In the genomic region with DNA sequence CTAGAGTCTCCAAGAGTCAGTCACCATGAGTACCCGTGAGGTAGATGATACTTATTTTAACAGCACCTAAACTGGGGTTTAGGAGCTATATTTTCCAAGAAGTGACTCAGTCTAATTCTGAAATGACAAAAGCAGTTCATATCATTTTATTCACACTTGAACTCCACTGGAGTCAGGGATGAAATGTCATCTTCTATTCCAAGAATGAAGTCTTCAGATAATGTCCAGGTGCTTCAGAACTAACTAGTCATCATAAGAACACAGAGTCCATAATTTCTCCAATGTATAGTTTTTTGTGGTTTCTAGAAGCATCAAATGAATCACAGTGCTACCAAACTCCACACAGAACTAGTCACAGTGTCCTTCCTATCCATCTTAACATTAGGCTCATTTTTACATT, we compare ENCODE assay signal across 23 cellular contexts. TPM values are rescaled to one million over a fixed set of nuclear protein-coding genes. Genes with fewer than 3 reads are reported as not detected.
A peak's percentile ranks its signal among the peaks of the same experiment; 100 is the strongest.
DNase-seq lines count a peak whose midpoint lies in the region; ATAC-seq, FAIRE-seq and TF ChIP-seq lines count a peak whose summit lies in the region.
"Had no signal": no experiment of that assay in that cellular context is flagged by ENCODE, and none has a peak within 500 bp of the region (broad histone marks: within the 10 kb centered on the region; RNA-seq: fewer than 3 reads in every experiment).

No MANE protein-coding gene starts in this region.

- H3K79me2 ChIP-seq in GM12878 (ENCODE audit: control insufficient read depth, insufficient read depth, low read length), result peaks cover 81% of the 10 kb centered on the region

- no peak overlapping the region for H3K9ac ChIP-seq in GM12878 (ENCODE audit: control insufficient read depth, insufficient read depth, low read length)
- H3K9ac ChIP-seq: GM23248, KMS-11 had no signal

- no peaks in the 10 kb centered on the region for H3K27me3 ChIP-seq in GM12878 (replicated peaks in 1 of 2; ENCODE audit: control insufficient read depth in 2 of 2, insufficient read depth in 2 of 2, low read length in 1 of 2)
- H3K27me3 ChIP-seq: Peyer's patch had no signal

- peaks cover 0 to 1% of the 10 kb centered on the region in 2 experiments; a peak in 1 of 4 replicates for H3K36me3 ChIP-seq in GM12878 (ENCODE audit: control insufficient read depth in 2 of 2, insufficient read depth in 2 of 2, low read length in 1 of 2)
- H3K36me3 ChIP-seq: Peyer's patch had no signal

- H3K9me3 Mint-ChIP-seq in activated naive CD4-positive, alpha-beta T cell treated with anti-CD3 and anti-CD28 coated beads, Interleukin-2, amount 50 U/mL, for 72 hours, result no peaks in the 10 kb centered on the region
- H3K9me3 Mint-ChIP-seq: CD8-positive, alpha-beta memory T cell had no signal

- TF ChIP-seq POLR2A in GM12878 (IDR thresholded peaks at IDR 0.05; ENCODE audit: low read depth, low read length), result no peak
- no peak for TF ChIP-seq POLR2A in lower leg skin (IDR thresholded peaks at IDR 0.05)

- RAD21 ChIA-PET in GM12878 (lab: Charles Lee; ENCODE audit: unreplicated experiment), result no interaction called here

- no peak for DNase-seq in activated naive CD4-positive, alpha-beta T cell treated with anti-CD3 and anti-CD28 coated beads, Interleukin-2, amount 50 U/mL, for 72 hours (ENCODE audit: low spot score in 2 of 2)
- DNase-seq in activated naive CD4-positive, alpha-beta T cell treated with Interleukin-2 at 50 U/mL for 16 hours, result no peak
- no peak for DNase-seq in GM12878 (ENCODE audit: low read depth, low spot score)
- DNase-seq in stimulated activated naive CD8-positive, alpha-beta T cell treated with anti-CD3 and anti-CD28 coated beads, Interleukin-15, Interleukin-2, amounts not matched to agents 100 U/mL and 50 U/mL, for 24 hours, result no peak
- no peak for DNase-seq in occipital lobe (lab: John Stamatoyannopoulos, UW)
- no peak for DNase-seq in lower leg skin (ENCODE audit: low spot score in 2 of 2)
- DNase-seq in head of caudate nucleus, result no peak
- DNase-seq: ACHN; C1 segment of cervical spinal cord; CD8-positive, alpha-beta memory T cell; GM23248; HCEC 1CT; MV-4-11; NCI-H1417; NCI-H187; NCI-H2107; NCI-H510A; NCI-H748 treated with DMSO at 0.1 percent for 48 hours; NK-92 treated with Interleukin-12 subunit alpha and Interleukin-12 subunit beta, amount 100 ng/mL, for 24 hours; Peyer's patch had no signal

- peak; percentile 71 to 94 for ATAC-seq in activated naive CD4-positive, alpha-beta T cell treated with anti-CD3 and anti-CD28 coated beads, Interleukin-2, amount 50 U/mL, for 72 hours
- ATAC-seq in HG02885 (IDR thresholded peaks at IDR 0.05; ENCODE audit: poor library complexity, unreplicated experiment) (peak; percentile 47), GM12878 (peak; percentile 42)
- peak; percentile 59 for ATAC-seq in stimulated activated naive CD8-positive, alpha-beta T cell treated with anti-CD3 and anti-CD28 coated beads, Interleukin-15, Interleukin-2, amounts not matched to agents 100 U/mL and 50 U/mL, for 24 hours
- ATAC-seq: Right ventricle myocardium inferior had no signal

- TF ChIP-seq EP300 in GM12878 (IDR thresholded peaks at IDR 0.05; ENCODE audit: borderline replicate concordance in 1 of 2, control insufficient read depth in 1 of 2, low read depth in 2 of 2, low read length in 2 of 2), result no peak

- BruUV-seq in GM12878 (replicated peaks; lab: Mats Ljungman, UMichigan), result no TSS peak

- H3K27ac Mint-ChIP-seq in activated naive CD4-positive, alpha-beta T cell treated with anti-CD3 and anti-CD28 coated beads, Interleukin-2, amount 50 U/mL, for 72 hours, result peak overlapping the region in 1 of 2 donors; percentile 68
- H3K27ac Mint-ChIP-seq: CD8-positive, alpha-beta memory T cell had no signal

- SMC1A ChIA-PET in GM12878 (lab: Charles Lee; ENCODE audit: uncharacterized antibody, unreplicated experiment), result no interaction called here

- WGBS in GM12878 (ENCODE audit: insufficient coverage, insufficient replicate concordance, low lambda C conversion rate, missing lambda C conversion rate), result 25% methylated on average over 1 of the region's 1 CpG
- 87 to 88% methylated on average over 1 of the region's 1 CpG for WGBS in lower leg skin, 2 donors

- in situ Hi-C loops in GM12878 (cut with MboI), result loop anchor here (5.0 kb wide), 1 partner anchor 50 kb away; no protein-coding TSS in a partner anchor

- intact Hi-C loops in GM12878 (cut with micrococcal nuclease; ENCODE audit: unreplicated experiment) (no loop called here), lower leg skin (cut with DNase I; ENCODE audit: low total_unique reads) (no loop called here), head of caudate nucleus (cut with DNase I) (no loop called here)

- H2AFZ ChIP-seq in GM12878 (ENCODE audit: control insufficient read depth, low read depth, low read length), result no peak overlapping the region
- H2AFZ ChIP-seq: GM23248 had no signal

- POLR2A ChIA-PET in GM12878 (lab: Charles Lee), result no interaction called here

- H3K4me1 ChIP-seq in GM12878 (ENCODE audit: control insufficient read depth, insufficient read depth, low read length), result no peaks in the 10 kb centered on the region
- H3K4me1 ChIP-seq: Peyer's patch had no signal

- H3K4me2 ChIP-seq in GM12878 (ENCODE audit: control insufficient read depth, insufficient read depth), result no peak overlapping the region
- H3K4me2 ChIP-seq: KMS-11 had no signal

- CTCF ChIA-PET in GM12878 (lab: Yijun Ruan, JAX), result interaction anchor here (0.6 to 7.0 kb wide), 2 partner anchors 9 to 64 kb away, joined by 5 to 32 read pairs; a partner anchor contains a TSS

- no peak for TF ChIP-seq RAD21 in GM12878 (IDR thresholded peaks at IDR 0.05; ENCODE audit: insufficient read depth, low read depth, low read length)

- H3K27ac ChIP-seq in GM12878 (ENCODE audit: control insufficient read depth, insufficient read depth), result no peak overlapping the region
- H3K27ac ChIP-seq: GM23248, KMS-11, Peyer's patch had no signal

- H4K20me1 ChIP-seq in GM12878 (ENCODE audit: control insufficient read depth, insufficient read depth), result no peaks in the 10 kb centered on the region; the same call in 1 of the 2 replicates

- H3K36me3 Mint-ChIP-seq in activated naive CD4-positive, alpha-beta T cell treated with anti-CD3 and anti-CD28 coated beads, Interleukin-2, amount 50 U/mL, for 72 hours, result peaks cover 0 to 24% of the 10 kb centered on the region in 2 donors

- H3K4me3 ChIP-seq in GM12878 (no peak overlapping the region), lower leg skin (ENCODE audit: low read depth, poor library complexity, severe bottlenecking) (no peak overlapping the region)
- H3K4me3 ChIP-seq: GM23248, Peyer's patch had no signal

- peak; percentile 52 for FAIRE-seq in GM12878 (lab: Jason Lieb, UNC)

- H3K9me3 ChIP-seq in GM12878 (replicated peaks; ENCODE audit: control insufficient read depth, insufficient read depth, low read length), result peaks cover 3% of the 10 kb centered on the region; the same call in 1 of the 3 replicates
- H3K9me3 ChIP-seq: Peyer's patch had no signal

- no peak for TF ChIP-seq CTCF in GM12878 (IDR thresholded peaks at IDR 0.05 in 2 of 3, conservative IDR thresholded peaks at IDR 0.05 in 1 of 3; ENCODE audit: control insufficient read depth in 2 of 3, extremely low read depth in 1 of 3, insufficient read depth in 1 of 3, low read depth in 3 of 3, low read length in 3 of 3)
- TF ChIP-seq CTCF in lower leg skin (IDR thresholded peaks at IDR 0.05), result no peak

TF ChIP-seq in GM12878, 131 proteins besides CTCF, POLR2A, EP300 and RAD21 (continues in another document):
- TF ChIP-seq RUNX3 (IDR thresholded peaks at IDR 0.05; ENCODE audit: low read length), result peak; percentile 21; the same call in 1 of the 2 replicates

RNA-seq across cellular contexts. Expression of a gene that starts 13.3 kb away (rescaled TPM):
- 10 to 100 TPM; 52.2 to 71.1 TPM for total RNA-seq in activated naive CD4-positive, alpha-beta T cell treated with anti-CD3 and anti-CD28 coated beads, Interleukin-2, amount 50 U/mL, for 72 hours
- 708 and 711 TPM in 2 replicates for total RNA-seq in GM12878 (2013; cell fraction: nucleolus; rRNA removed)
- total RNA-seq in GM12878 (2014; rRNA removed) (65.2 and 76.6 TPM in 2 replicates), GM12878 (2014; rRNA removed; fragmentation: Illumina TruSeq; extraction: Trizol) (84.5 and 87.8 TPM in 2 replicates), GM12878 (2021) (63.2 and 64.6 TPM in 2 replicates), occipital lobe (215 TPM), lower leg skin (10 to 100 TPM; 22.2 to 45.1 (median 28.4) TPM)
- 39.3 TPM for polyA plus RNA-seq in GM12878 (2011; ENCODE audit: low read depth)
- polyA plus RNA-seq in GM12878 (2011; rRNA removed) (201 and 337 TPM in 2 replicates), GM12878 (2014; fragmentation: Illumina TruSeq; extraction: Trizol) (75.5 and 92.0 TPM in 2 replicates), GM12878 (2014; fragmentation: Nextera tagmentation; extraction: Ambion mirVana) (10 to 100 TPM; 23.1 to 29.3 TPM), GM12878 (2014; rRNA removed) (51.5 and 61.3 TPM in 2 replicates), GM12878 (2016; fragmentation: Nextera tagmentation; extraction: Ambion mirVana) (10 to 100 TPM; 57.6 to 64.7 TPM)
- 87.0 and 116 TPM in 2 replicates for polyA plus RNA-seq in GM12878 (2011; cell fraction: cytosol; rRNA removed)
- 234 and 366 TPM in 2 replicates for polyA plus RNA-seq in GM12878 (2011; cell fraction: nucleus; rRNA removed)
- polyA plus RNA-seq in GM12878 (2012), result 60.5 and 79.0 TPM in 2 replicates
- 162 and 255 TPM in 2 replicates for polyA minus RNA-seq in GM12878 (2011; rRNA and poly(A)+ RNA removed)
- 60.6 and 67.1 TPM in 2 replicates for polyA minus RNA-seq in GM12878 (2011; cell fraction: cytosol; rRNA and poly(A)+ RNA removed)
- polyA minus RNA-seq in GM12878 (2011; cell fraction: nucleus; rRNA and poly(A)+ RNA removed), result 159 and 161 TPM in 2 replicates
